In genomic region chr15:58233341-58233740, GRCh38 we compare ENCODE assay signal across 22 cellular contexts.
"Had no signal": no experiment of that assay in that cellular context is flagged by ENCODE, and none has a peak within 500 bp of the region (broad histone marks: within the 10 kb centered on the region; RNA-seq: fewer than 3 reads in every experiment).

No MANE protein-coding gene starts in this region.

- H3K4me3 ChIP-seq: gastrocnemius medialis, lung, mucosa of descending colon, spleen, suprapubic skin, tibial nerve had no signal

- H3K9me3 Mint-ChIP-seq: activated B cell treated with CpG ODN at 0.5 μM for 24 hours; natural killer cell treated with Interleukin-12 subunit alpha and Interleukin-12 subunit beta and Interleukin-15 and Interleukin-18, amount 100 ng/mL, for 72 hours; T-helper 2 cell treated with Interferon-gamma antibody and Interleukin-4, amounts not matched to agents 5 μg/mL and 100 μg/mL, for 36 hours had no signal

- H3K27ac Mint-ChIP-seq: activated B cell treated with CpG ODN at 0.5 μM for 24 hours; activated CD4-positive, alpha-beta T cell treated with anti-CD3 and anti-CD28 coated beads for 36 hours; natural killer cell treated with Interleukin-12 subunit alpha and Interleukin-12 subunit beta and Interleukin-15 and Interleukin-18, amount 100 ng/mL, for 72 hours; T-helper 2 cell treated with Interferon-gamma antibody and Interleukin-4, amounts not matched to agents 5 μg/mL and 100 μg/mL, for 36 hours had no signal

- DNase-seq: activated B cell treated with CpG ODN at 0.5 μM for 24 hours; activated CD4-positive, alpha-beta T cell treated with anti-CD3 and anti-CD28 coated beads for 36 hours; activated CD8-positive, alpha-beta memory T cell treated with anti-CD3 and anti-CD28 coated beads for 24 hours; activated gamma-delta T cell; activated naive CD4-positive, alpha-beta T cell treated with anti-CD3 and anti-CD28 coated beads, Interleukin-2, amount 50 U/mL, for 16 hours; activated T-cell treated with anti-CD3 and anti-CD28 coated beads, Interleukin-2, amount 50 U/mL, for 1 hour; dermis blood vessel endothelial cell; effector CD4-positive, alpha-beta T cell; gastrocnemius medialis; glutamatergic neuron; islet precursor cell; mucosa of descending colon; right cardiac atrium; spleen; stimulated activated naive CD4-positive, alpha-beta T cell; T-helper 1 cell had no signal

- H3K27me3 ChIP-seq: gastrocnemius medialis, suprapubic skin, tibial nerve had no signal

- H3K36me3 Mint-ChIP-seq: natural killer cell treated with Interleukin-12 subunit alpha and Interleukin-12 subunit beta and Interleukin-15 and Interleukin-18, amount 100 ng/mL, for 72 hours had no signal

- H3K4me3 Mint-ChIP-seq: activated B cell treated with CpG ODN at 0.5 μM for 24 hours; activated CD4-positive, alpha-beta T cell treated with anti-CD3 and anti-CD28 coated beads for 36 hours; natural killer cell treated with Interleukin-12 subunit alpha and Interleukin-12 subunit beta and Interleukin-15 and Interleukin-18, amount 100 ng/mL, for 72 hours; T-helper 2 cell treated with Interferon-gamma antibody and Interleukin-4, amounts not matched to agents 5 μg/mL and 100 μg/mL, for 36 hours had no signal

- H3K4me1 Mint-ChIP-seq: activated B cell treated with CpG ODN at 0.5 μM for 24 hours had no signal

- FAIRE-seq: colon had no signal

- H3K36me3 ChIP-seq: gastrocnemius medialis, spleen, suprapubic skin, tibial nerve had no signal
